Comparison of ENCODE assay signal across 1 cellular context in genomic region chr10:102153093-102153620, GRCh38.
A peak's percentile ranks its signal among the peaks of the same experiment; 100 is the strongest.
TF ChIP-seq lines count a peak whose summit lies in the region.

No MANE protein-coding gene starts in this region.

TF ChIP-seq in H1, 55 proteins besides CTCF, POLR2A, EP300 and RAD21:
- TF ChIP-seq RFX5 (IDR thresholded peaks at IDR 0.05; ENCODE audit: borderline replicate concordance, low read depth, low read length) (no peak), TEAD4 (IDR thresholded peaks at IDR 0.05; ENCODE audit: low read depth, low read length) (0 out of 2 replicates have a peak, but pooled peaks have one; percentile 39)
